Comparison of ENCODE assay signal across 11 cellular contexts in the genomic region with DNA sequence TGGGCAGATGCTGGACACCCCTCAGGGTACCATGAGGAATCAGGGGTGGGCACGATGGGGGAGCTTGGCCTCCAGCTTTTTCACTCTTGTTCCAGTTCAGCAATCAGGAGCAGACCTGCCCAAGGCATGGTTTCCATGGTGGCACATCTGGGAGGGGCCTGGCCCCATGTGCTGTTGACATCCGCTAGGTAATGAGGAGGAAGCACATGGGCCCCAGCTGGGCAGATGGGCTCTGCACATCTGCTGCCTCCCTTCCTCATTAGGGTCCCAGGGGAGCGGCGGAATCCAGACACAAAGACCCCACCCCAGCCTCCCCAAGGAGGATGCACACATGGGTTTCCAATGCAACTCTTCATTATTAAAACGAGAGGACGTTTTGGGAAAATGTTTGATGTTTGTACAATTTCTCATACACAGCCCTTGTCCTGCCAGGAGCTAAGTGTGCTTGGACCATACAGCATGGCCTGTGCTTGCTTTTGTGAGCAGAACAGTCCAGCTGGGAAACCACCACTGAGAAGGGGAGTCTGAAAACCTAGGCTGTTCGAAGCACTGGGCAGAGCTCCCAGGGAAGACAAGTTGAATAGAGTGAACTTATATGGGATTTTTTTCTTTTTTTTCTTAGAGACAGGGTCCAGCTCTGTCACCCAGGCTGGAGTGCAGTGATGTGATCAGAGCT. TPM values are rescaled to one million over a fixed set of nuclear protein-coding genes. Genes with fewer than 3 reads are reported as not detected.
A peak's percentile ranks its signal among the peaks of the same experiment; 100 is the strongest.
DNase-seq lines count a peak whose midpoint lies in the region; ATAC-seq and TF ChIP-seq lines count a peak whose summit lies in the region.
"Had no signal": no experiment of that assay in that cellular context is flagged by ENCODE, and none has a peak within 500 bp of the region (broad histone marks: within the 10 kb centered on the region; RNA-seq: fewer than 3 reads in every experiment).

No MANE protein-coding gene starts in this region.

- ATAC-seq in memory B cell (ENCODE audit: low read depth): peak; percentile 83
- peak in 1 of 2 donors; percentile 18 for ATAC-seq in upper lobe of left lung (ENCODE audit: low FRiP score in 2 of 2)
- no peak for ATAC-seq in HG03045 (IDR thresholded peaks at IDR 0.05; ENCODE audit: unreplicated experiment)
- no peak for ATAC-seq in GM18502 (IDR thresholded peaks at IDR 0.05; ENCODE audit: poor library complexity, unreplicated experiment)

- H3K9me3 ChIP-seq in Peyer's patch: no peaks in the 10 kb centered on the region
- H3K9me3 ChIP-seq in upper lobe of left lung: no peaks in the 10 kb centered on the region

- H3K4me3 ChIP-seq in Peyer's patch: no peak overlapping the region
- no peak overlapping the region for H3K4me3 ChIP-seq in upper lobe of left lung

- no peaks in the 10 kb centered on the region for H3K36me3 Mint-ChIP-seq in memory B cell
- H3K36me3 Mint-ChIP-seq: mesothelial cell of epicardium had no signal

- 84 to 87% methylated on average over 7 of the region's 7 CpGs for WGBS in upper lobe of left lung, 2 donors

- peak overlapping the region; percentile 29 to 82 (median 73) for H3K27ac ChIP-seq in Peyer's patch
- H3K27ac ChIP-seq in upper lobe of left lung: peak overlapping the region in 3 of 4 donors; percentile 63 to 71 (median 68)

- peaks cover 0 to 33% (median 18%) of the 10 kb centered on the region in 4 donors for H3K4me1 ChIP-seq in Peyer's patch
- H3K4me1 ChIP-seq in upper lobe of left lung: peaks cover 23 to 28% (median 26%) of the 10 kb centered on the region in 4 donors

- peak overlapping the region; percentile 83 for H3K27ac Mint-ChIP-seq in memory B cell
- H3K27ac Mint-ChIP-seq: mesothelial cell of epicardium had no signal

- peaks cover 50% of the 10 kb centered on the region for H3K4me1 Mint-ChIP-seq in memory B cell

- DNase-seq in NCI-H146 (lab: John Stamatoyannopoulos, UW) (peak; percentile 56), NCI-H146 treated with DMSO at 0.1 percent for 48 hours (lab: John Stamatoyannopoulos, UW; ENCODE audit: unreplicated experiment) (no peak), Peyer's patch (peak in 2 of 3 donors; percentile 91), memory B cell (ENCODE audit: low spot score in 2 of 2) (peak; percentile 48 to 53), upper lobe of left lung (no peak), islet precursor cell (no peak)
- DNase-seq: H7; stimulated activated CD4-positive, alpha-beta T cell treated with anti-CD3 and anti-CD28 coated beads, Interleukin-4, amount 100 ng/mL, for 24 hours had no signal

- TF ChIP-seq CTCF in Peyer's patch (IDR thresholded peaks at IDR 0.05) (no peak), upper lobe of left lung (IDR thresholded peaks at IDR 0.05) (no peak)

- peaks cover under 1% of the 10 kb centered on the region for H3K9me3 Mint-ChIP-seq in memory B cell

- H3K27me3 ChIP-seq in Peyer's patch (no peaks in the 10 kb centered on the region), upper lobe of left lung (no peaks in the 10 kb centered on the region)

- TF ChIP-seq POLR2A in Peyer's patch (IDR thresholded peaks at IDR 0.05): no peak
- TF ChIP-seq POLR2A in upper lobe of left lung (IDR thresholded peaks at IDR 0.05): no peak

- TF ChIP-seq EP300 in upper lobe of left lung (IDR thresholded peaks at IDR 0.05): no peak

- no peaks in the 10 kb centered on the region for H3K27me3 Mint-ChIP-seq in memory B cell

- no peaks in the 10 kb centered on the region for H3K36me3 ChIP-seq in Peyer's patch
- no peaks in the 10 kb centered on the region for H3K36me3 ChIP-seq in upper lobe of left lung

- H3K4me3 Mint-ChIP-seq in memory B cell: peak overlapping the region; percentile 67
- H3K4me3 Mint-ChIP-seq: mesothelial cell of epicardium had no signal

RNA-seq across cellular contexts. Expression of a gene that starts 23.7 kb away (rescaled TPM):
- 10 to 100 TPM; 36.6 to 89.1 (median 39.6) TPM for total RNA-seq in Peyer's patch
- total RNA-seq in upper lobe of left lung: 100 to 1,000 TPM in 1 of 6 donors, 10 to 100 TPM in 5; 44.0 to 136 (median 77.0) TPM

Comparison
In these comparisons a context has a peak if more than half of its experiments do, and no peak if none do; other contexts are left out.
1. DNase-seq: peak in NCI-H146 (single experiment), Peyer's patch (2 of 3) and memory B cell (2 of 2); none in NCI-H146 treated with DMSO at 0.1 percent for 48 hours (single experiment), upper lobe of left lung (0 of 2) and islet precursor cell (single experiment).